1 cellular context compared by ENCODE assay signal in the genomic region with DNA sequence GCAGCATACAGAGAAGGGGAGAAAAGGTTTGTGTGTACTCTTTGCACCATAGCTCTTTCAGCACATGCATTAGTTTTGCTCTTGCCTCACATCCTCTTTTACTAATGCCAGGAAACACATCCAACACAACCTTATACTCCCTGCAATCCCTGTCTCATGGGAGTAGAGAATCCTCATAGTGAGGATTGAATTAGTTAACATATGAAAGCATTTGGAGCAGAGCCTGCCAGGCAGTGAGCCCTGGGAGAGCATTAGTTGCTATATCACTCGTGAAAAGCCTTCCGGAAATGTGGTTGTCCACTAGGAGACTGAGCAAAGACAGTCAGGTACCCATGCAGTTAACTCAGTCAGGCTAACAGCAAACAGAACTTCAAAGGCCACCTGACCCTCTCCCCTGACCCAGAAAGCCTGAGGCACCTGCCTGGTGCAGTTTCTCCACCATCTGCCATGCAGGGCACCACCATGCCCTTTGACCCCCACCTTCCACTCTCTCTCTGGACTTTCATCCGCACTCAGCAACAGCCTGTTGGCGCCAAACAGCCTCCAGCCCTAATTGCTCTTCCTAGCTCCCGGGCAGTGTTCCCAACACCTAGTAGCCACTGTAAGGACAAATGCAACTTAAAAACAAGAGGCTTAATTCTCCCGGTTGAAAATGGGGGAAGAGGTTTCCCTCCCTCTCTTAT.
TF ChIP-seq lines count a peak whose summit lies in the region.

No MANE protein-coding gene starts in this region.

TF ChIP-seq in HepG2, 621 proteins besides CTCF, POLR2A, EP300 and RAD21 (continued from another document and continues in another):
- TF ChIP-seq ZHX2 (IDR thresholded peaks at IDR 0.05; ENCODE audit: low read depth) (peak; percentile 45; the same call in 1 of the 2 replicates), ZHX2 (CRISPR knock-in tag; IDR thresholded peaks at IDR 0.05; ENCODE audit: borderline replicate concordance) (no peak), GZF1 (CRISPR knock-in tag; IDR thresholded peaks at IDR 0.05) (no peak), MAFF (IDR thresholded peaks at IDR 0.05; ENCODE audit: low read depth, low read length) (0 out of 2 replicates have a peak, but pooled peaks have one; percentile 6), DR1 (CRISPR knock-in tag; IDR thresholded peaks at IDR 0.05) (no peak; the same call in 1 of the 2 replicates), ZNF782 (CRISPR knock-in tag; IDR thresholded peaks at IDR 0.05; ENCODE audit: borderline replicate concordance) (peak; percentile 21; the same call in 1 of the 2 replicates), PBX2 (CRISPR knock-in tag; IDR thresholded peaks at IDR 0.05) (no peak), NR2C2 (CRISPR knock-in tag; IDR thresholded peaks at IDR 0.05; ENCODE audit: borderline replicate concordance) (peak; percentile 98), HNRNPK (IDR thresholded peaks at IDR 0.05; ENCODE audit: low read depth, low read length, poor library complexity, severe bottlenecking) (no peak), ATF1 (CRISPR knock-in tag; IDR thresholded peaks at IDR 0.05) (no peak), PITX1 (CRISPR knock-in tag; IDR thresholded peaks at IDR 0.05) (peak; percentile 94), BHLHE40 (IDR thresholded peaks at IDR 0.05; ENCODE audit: low read length) (peak; percentile 90), BRF2 (CRISPR knock-in tag; IDR thresholded peaks at IDR 0.05) (no peak), ZNF17 (CRISPR knock-in tag; IDR thresholded peaks at IDR 0.05) (no peak), MED13 (CRISPR knock-in tag; IDR thresholded peaks at IDR 0.05) (peak; percentile 90), RARG (CRISPR knock-in tag; IDR thresholded peaks at IDR 0.05; ENCODE audit: low read depth) (no peak), ZNF281 (CRISPR knock-in tag; IDR thresholded peaks at IDR 0.05; ENCODE audit: borderline replicate concordance) (peak; percentile 83; the same call in 1 of the 2 replicates), ZNF646 (CRISPR knock-in tag; IDR thresholded peaks at IDR 0.05) (peak; percentile 68; the same call in 1 of the 2 replicates), SAFB2 (CRISPR knock-in tag; IDR thresholded peaks at IDR 0.05; ENCODE audit: borderline replicate concordance, low read depth) (no peak), ZNF766 (CRISPR knock-in tag; IDR thresholded peaks at IDR 0.05; ENCODE audit: borderline replicate concordance) (no peak), KAT7 (CRISPR knock-in tag; IDR thresholded peaks at IDR 0.05; ENCODE audit: borderline replicate concordance) (peak; percentile 87; the same call in 1 of the 2 replicates), KDM5A (IDR thresholded peaks at IDR 0.05; ENCODE audit: borderline replicate concordance, low read length) (no peak), ZNF615 (CRISPR knock-in tag; IDR thresholded peaks at IDR 0.05; ENCODE audit: borderline replicate concordance) (no peak)
- TF ChIP-seq, protein P1, sequence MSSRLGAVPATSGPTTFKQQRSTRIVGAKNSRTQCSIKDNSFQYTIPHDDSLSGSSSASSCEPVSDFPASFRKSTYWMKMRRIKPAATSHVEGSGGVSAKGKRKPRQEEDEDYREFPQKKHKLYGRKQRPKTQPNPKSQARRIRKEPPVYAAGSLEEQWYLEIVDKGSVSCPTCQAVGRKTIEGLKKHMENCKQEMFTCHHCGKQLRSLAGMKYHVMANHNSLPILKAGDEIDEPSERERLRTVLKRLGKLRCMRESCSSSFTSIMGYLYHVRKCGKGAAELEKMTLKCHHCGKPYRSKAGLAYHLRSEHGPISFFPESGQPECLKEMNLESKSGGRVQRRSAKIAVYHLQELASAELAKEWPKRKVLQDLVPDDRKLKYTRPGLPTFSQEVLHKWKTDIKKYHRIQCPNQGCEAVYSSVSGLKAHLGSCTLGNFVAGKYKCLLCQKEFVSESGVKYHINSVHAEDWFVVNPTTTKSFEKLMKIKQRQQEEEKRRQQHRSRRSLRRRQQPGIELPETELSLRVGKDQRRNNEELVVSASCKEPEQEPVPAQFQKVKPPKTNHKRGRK (CRISPR knock-in tag; IDR thresholded peaks at IDR 0.05) = peak; percentile 44; the same call in 1 of the 2 replicates
- TF ChIP-seq, protein P2, sequence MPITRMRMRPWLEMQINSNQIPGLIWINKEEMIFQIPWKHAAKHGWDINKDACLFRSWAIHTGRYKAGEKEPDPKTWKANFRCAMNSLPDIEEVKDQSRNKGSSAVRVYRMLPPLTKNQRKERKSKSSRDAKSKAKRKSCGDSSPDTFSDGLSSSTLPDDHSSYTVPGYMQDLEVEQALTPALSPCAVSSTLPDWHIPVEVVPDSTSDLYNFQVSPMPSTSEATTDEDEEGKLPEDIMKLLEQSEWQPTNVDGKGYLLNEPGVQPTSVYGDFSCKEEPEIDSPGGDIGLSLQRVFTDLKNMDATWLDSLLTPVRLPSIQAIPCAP (CRISPR knock-in tag; IDR thresholded peaks at IDR 0.05; ENCODE audit: low read depth) = no peak
